Comparison of ENCODE assay signal across 9 cellular contexts in genomic region chr10:92691042-92691590, GRCh38. TPM values are rescaled to one million over a fixed set of nuclear protein-coding genes. Genes with fewer than 3 reads are reported as not detected.
DNase-seq lines count a peak whose midpoint lies in the region; TF ChIP-seq lines count a peak whose summit lies in the region.
"Had no signal": no experiment of that assay in that cellular context is flagged by ENCODE, and none has a peak within 500 bp of the region (broad histone marks: within the 10 kb centered on the region; RNA-seq: fewer than 3 reads in every experiment).

No MANE protein-coding gene starts in this region.

- H3K27me3 ChIP-seq in BLaER1 treated with 17β-estradiol and CSF1 and Interleukin-3, amounts not matched to agents 10 nM and 100 nM: peaks cover 0 to 50% (median 22%) of the 10 kb centered on the region in 11 experiments; a peak in 17 of 22 replicates
- no peaks in the 10 kb centered on the region for H3K27me3 ChIP-seq in OCI-LY1 (ENCODE audit: insufficient read depth, low read length)
- peaks cover 53% of the 10 kb centered on the region for H3K27me3 ChIP-seq in endodermal cell (ENCODE audit: control insufficient read depth, insufficient read depth, low read length, poor library complexity, severe bottlenecking)
- H3K27me3 ChIP-seq in GM23248 (replicated peaks; ENCODE audit: insufficient read depth): peaks cover 58% of the 10 kb centered on the region

- H3K36me3 Mint-ChIP-seq in endodermal cell (ENCODE audit: low read depth): peaks cover 39% of the 10 kb centered on the region
- H3K36me3 Mint-ChIP-seq in nephron (ENCODE audit: low read depth): no peaks in the 10 kb centered on the region

- peak overlapping the region; percentile 87 to 99 (median 94) for H3K27ac ChIP-seq in BLaER1 treated with 17β-estradiol and CSF1 and Interleukin-3, amounts not matched to agents 10 nM and 100 nM
- H3K27ac ChIP-seq in OCI-LY1 (ENCODE audit: low read depth, low read length, poor library complexity, severe bottlenecking) (no peak overlapping the region), endodermal cell (ENCODE audit: low read depth, low read length) (no peak overlapping the region), GM23248 (no peak overlapping the region)

- no peaks in the 10 kb centered on the region for H3F3A ChIP-seq in OCI-LY1 (ENCODE audit: insufficient read depth, low read length)
- 0 out of 2 replicates have a peak, but pooled peaks cover 14% of the 10 kb centered on the region for H3F3A ChIP-seq in GM23248 (ENCODE audit: insufficient read depth)

- H3K4me3 Mint-ChIP-seq in endodermal cell (peak overlapping the region; percentile 97), nephron (peak overlapping the region; percentile 68 to 80 (median 76))

- H3K27ac Mint-ChIP-seq in endodermal cell (peak overlapping the region; percentile 97), nephron (no peak overlapping the region)

- H3K79me2 ChIP-seq in OCI-LY1 (ENCODE audit: insufficient read depth, low read length) (no peaks in the 10 kb centered on the region), GM23248 (ENCODE audit: insufficient read depth) (no peaks in the 10 kb centered on the region)

- H3K36me3 ChIP-seq in BLaER1 treated with 17β-estradiol and CSF1 and Interleukin-3, amounts not matched to agents 10 nM and 100 nM: peaks cover 23 to 55% (median 42%) of the 10 kb centered on the region in 11 experiments
- no peaks in the 10 kb centered on the region for H3K36me3 ChIP-seq in OCI-LY1 (ENCODE audit: insufficient read depth, low read length)
- peaks cover 29% of the 10 kb centered on the region for H3K36me3 ChIP-seq in endodermal cell (ENCODE audit: control insufficient read depth, insufficient read depth, low read length)
- no peaks in the 10 kb centered on the region for H3K36me3 ChIP-seq in GM23248 (ENCODE audit: low read depth)

- 1 to 3% methylated on average over 17 to 25 of the region's 26 CpGs for WGBS in endodermal cell (ENCODE audit: insufficient coverage in 1 of 2, insufficient read length in 1 of 2), 2 experiments
- WGBS in GM23248 (ENCODE audit: low coverage in 1 of 2, low lambda C conversion rate in 2 of 2, missing lambda C conversion rate in 2 of 2), 2 experiments: 73% methylated on average over 26 of the region's 26 CpGs

- DNase-seq in endodermal cell (peak; percentile 67), iPS-NIHi7 (ENCODE audit: extremely low spot score) (no peak), GM23248 (no peak), NCI-H748 treated with DMSO at 0.1 percent for 48 hours (lab: John Stamatoyannopoulos, UW) (no peak), retina (no peak)

- peaks cover 30% of the 10 kb centered on the region for H3K4me1 Mint-ChIP-seq in endodermal cell
- H3K4me1 Mint-ChIP-seq in nephron: peaks cover 17% of the 10 kb centered on the region

- in situ Hi-C loops in GM23248 (cut with MboI): no loop called here

- no peaks in the 10 kb centered on the region for H3K9me2 ChIP-seq in OCI-LY1 (ENCODE audit: low read depth, low read length)
- no peaks in the 10 kb centered on the region for H3K9me2 ChIP-seq in GM23248 (ENCODE audit: insufficient read depth)

- peaks cover 25 to 52% (median 36%) of the 10 kb centered on the region in 10 experiments for H3K4me1 ChIP-seq in BLaER1 treated with 17β-estradiol and CSF1 and Interleukin-3, amounts not matched to agents 10 nM and 100 nM
- H3K4me1 ChIP-seq in OCI-LY1 (ENCODE audit: insufficient read depth, low read length, severe bottlenecking) (peaks cover 25% of the 10 kb centered on the region), endodermal cell (ENCODE audit: control insufficient read depth, insufficient read depth, low read length) (peaks cover 5% of the 10 kb centered on the region), GM23248 (ENCODE audit: insufficient read depth) (no peaks in the 10 kb centered on the region)

- peaks cover 6% of the 10 kb centered on the region for H3K9me3 Mint-ChIP-seq in endodermal cell
- peaks cover 13% of the 10 kb centered on the region for H3K9me3 Mint-ChIP-seq in nephron

- H3K4me2 ChIP-seq in BLaER1 treated with 17β-estradiol and CSF1 and Interleukin-3, amounts not matched to agents 10 nM and 100 nM: peak overlapping the region; percentile 83 to 99 (median 93)
- H3K4me2 ChIP-seq in OCI-LY1 (ENCODE audit: low read length) (peak overlapping the region; percentile 69), GM23248 (ENCODE audit: unreplicated experiment) (no peak overlapping the region)

- no peak overlapping the region for H2AFZ ChIP-seq in OCI-LY1 (ENCODE audit: low read length)
- H2AFZ ChIP-seq in GM23248: no peak overlapping the region

- TF ChIP-seq CTCF in OCI-LY1 (IDR thresholded peaks at IDR 0.05; ENCODE audit: low read length): no peak
- no peak for TF ChIP-seq CTCF in endodermal cell (conservative IDR thresholded peaks at IDR 0.05)
- TF ChIP-seq CTCF in nephron (IDR thresholded peaks at IDR 0.05; ENCODE audit: unreplicated experiment in 3 of 3): no peak

- peaks cover 0 to 42% (median 21%) of the 10 kb centered on the region in 11 experiments; a peak in 13 of 22 replicates for H4K20me1 ChIP-seq in BLaER1 treated with 17β-estradiol and CSF1 and Interleukin-3, amounts not matched to agents 10 nM and 100 nM
- no peaks in the 10 kb centered on the region for H4K20me1 ChIP-seq in OCI-LY1 (ENCODE audit: insufficient read depth, low read length)
- H4K20me1 ChIP-seq in GM23248 (ENCODE audit: insufficient read depth): no peaks in the 10 kb centered on the region

- H3K27me3 Mint-ChIP-seq in endodermal cell (ENCODE audit: insufficient read depth) (peaks cover 49% of the 10 kb centered on the region), nephron (ENCODE audit: low read depth) (peaks cover 95% of the 10 kb centered on the region)

- H3K4me3 ChIP-seq in BLaER1 treated with 17β-estradiol and CSF1 and Interleukin-3, amounts not matched to agents 10 nM and 100 nM: peak overlapping the region; percentile 72 to 99 (median 94)
- H3K4me3 ChIP-seq in OCI-LY1 (ENCODE audit: low read depth, low read length, poor library complexity, severe bottlenecking): peak overlapping the region; percentile 60
- peak overlapping the region; percentile 89 for H3K4me3 ChIP-seq in endodermal cell (ENCODE audit: low read length)
- no peak overlapping the region for H3K4me3 ChIP-seq in GM23248

- peaks cover 4 to 8% (median 7%) of the 10 kb centered on the region in 11 experiments for H3K9me3 ChIP-seq in BLaER1 treated with 17β-estradiol and CSF1 and Interleukin-3, amounts not matched to agents 10 nM and 100 nM (replicated peaks in 1 of 11)
- no peaks in the 10 kb centered on the region for H3K9me3 ChIP-seq in OCI-LY1 (ENCODE audit: low read length)
- H3K9me3 ChIP-seq in endodermal cell (ENCODE audit: control insufficient read depth, low read length): peaks cover 4% of the 10 kb centered on the region
- H3K9me3 ChIP-seq in GM23248 (ENCODE audit: low read depth): no peaks in the 10 kb centered on the region

- peak overlapping the region; percentile 89 to 98 (median 96) for H3K9ac ChIP-seq in BLaER1 treated with 17β-estradiol and CSF1 and Interleukin-3, amounts not matched to agents 10 nM and 100 nM
- H3K9ac ChIP-seq in OCI-LY1 (ENCODE audit: low read length) (no peak overlapping the region; the same call in 1 of the 2 replicates), endodermal cell (ENCODE audit: extremely low read depth, low read length, poor library complexity, severe bottlenecking) (peak overlapping the region; percentile 68), GM23248 (no peak overlapping the region)

RNA-seq across cellular contexts. Expression of gene HHEX, which starts 1.4 kb away (rescaled TPM):
- total RNA-seq in endodermal cell: 100 to 1,000 TPM in 1 of 2 donors, 10 to 100 TPM in 1; 96.5 to 113 TPM
- polyA plus RNA-seq in endodermal cell (2013, experiment 1 of 2): 10.3 TPM
- 10.7 TPM for polyA plus RNA-seq in endodermal cell (2013, experiment 2 of 2)
- total RNA-seq in GM23248 (2014; rRNA removed; shearing (Covaris generic)): 0.13 and 0.54 TPM in 2 replicates
- polyA plus RNA-seq in GM23248 (2016; fragmentation: Nextera tagmentation; extraction: Ambion mirVana): 0.10 and 0.32 TPM in 2 replicates
- polyA plus RNA-seq: keratinocyte had no signal

Comparison
In these comparisons a context has a peak if more than half of its experiments do, and no peak if none do; other contexts are left out.
1. H3K27ac ChIP-seq: peak in BLaER1 treated with 17β-estradiol and CSF1 and Interleukin-3, amounts not matched to agents 10 nM and 100 nM (11 of 11); none in OCI-LY1 (single experiment), endodermal cell (single experiment) and GM23248 (single experiment).
2. H3K9ac ChIP-seq: peak in BLaER1 treated with 17β-estradiol and CSF1 and Interleukin-3, amounts not matched to agents 10 nM and 100 nM (11 of 11) and endodermal cell (single experiment); none in OCI-LY1 (single experiment) and GM23248 (single experiment).
3. RNA of gene HHEX, which starts 1.4 kb away (total RNA-seq): 96.5 to 113 TPM in endodermal cell; 0.13 to 0.54 TPM in GM23248; every median in the first group is over 10 times any median in the second.